Comparison of ENCODE assay signal across 21 cellular contexts in genomic region chr6:161080263-161080970, GRCh38.
A peak's percentile ranks its signal among the peaks of the same experiment; 100 is the strongest.
DNase-seq lines count a peak whose midpoint lies in the region; ATAC-seq and TF ChIP-seq lines count a peak whose summit lies in the region.
"Had no signal": no experiment of that assay in that cellular context is flagged by ENCODE, and none has a peak within 500 bp of the region (broad histone marks: within the 10 kb centered on the region; RNA-seq: fewer than 3 reads in every experiment).

No MANE protein-coding gene starts in this region.

- H3K4me1 Mint-ChIP-seq in activated CD8-positive, alpha-beta T cell treated with anti-CD3 and anti-CD28 coated beads for 36 hours (ENCODE audit: low read depth) = peaks cover 20% of the 10 kb centered on the region
- H3K4me1 Mint-ChIP-seq in activated CD8-positive, alpha-beta T cell treated with anti-CD3 and anti-CD28 coated beads, Interleukin-2, amount 10 ng/mL, durations not matched to agents 7 days and 5 days (ENCODE audit: low read depth) = peaks cover 5% of the 10 kb centered on the region
- no peaks in the 10 kb centered on the region for H3K4me1 Mint-ChIP-seq in CD4-positive, alpha-beta T cell (ENCODE audit: low read depth)
- H3K4me1 Mint-ChIP-seq in activated T-helper 1 cell treated with anti-CD3 and anti-CD28 coated beads, Interleukin-12 subunit alpha, Interleukin-12 subunit beta, Interleukin-2, Interleukin-4 antibody, amounts not matched to agents 30 ng/mL and 10 ng/mL and 1 ng/mL, durations not matched to agents 14 hours and 24 hours and 36 hours (ENCODE audit: low read depth) = peaks cover 4% of the 10 kb centered on the region
- peaks cover 0 to 7% of the 10 kb centered on the region in 2 donors for H3K4me1 Mint-ChIP-seq in effector memory CD8-positive, alpha-beta T cell (ENCODE audit: low read depth in 2 of 2)
- H3K4me1 Mint-ChIP-seq: H9, memory B cell had no signal

- CTCF ChIA-PET in activated CD8-positive, alpha-beta T cell treated with anti-CD3 and anti-CD28 coated beads for 36 hours (lab: Charles Lee) = interaction anchor here (0.9 to 1.5 kb wide), 4 partner anchors 65 to 291 kb away, joined by 3 to 5 read pairs (median 4); no protein-coding TSS in a partner anchor
- CTCF ChIA-PET in activated CD8-positive, alpha-beta T cell treated with anti-CD3 and anti-CD28 coated beads, Interleukin-2, amount 10 ng/mL, durations not matched to agents 7 days and 5 days (lab: Charles Lee) = no interaction called here
- CTCF ChIA-PET in CD4-positive, alpha-beta T cell (lab: Charles Lee) = no interaction called here

- no peak for ATAC-seq in activated CD8-positive, alpha-beta T cell treated with anti-CD3 and anti-CD28 coated beads for 36 hours
- ATAC-seq in activated CD8-positive, alpha-beta T cell treated with anti-CD3 and anti-CD28 coated beads, Interleukin-2, amount 10 ng/mL, durations not matched to agents 7 days and 5 days = no peak
- peak; percentile 39 for ATAC-seq in CD4-positive, alpha-beta T cell (ENCODE audit: poor library complexity)
- ATAC-seq in effector memory CD8-positive, alpha-beta T cell (replicated peaks) = peak; percentile 35
- ATAC-seq in HG03175 (IDR thresholded peaks at IDR 0.05; ENCODE audit: unreplicated experiment) = no peak
- no peak for ATAC-seq in HG03439 (IDR thresholded peaks at IDR 0.05; ENCODE audit: unreplicated experiment)
- ATAC-seq: A549; naive thymus-derived CD8-positive, alpha-beta T cell; Right ventricle myocardium inferior had no signal

- peak overlapping the region; percentile 71 for H3K27ac Mint-ChIP-seq in activated CD8-positive, alpha-beta T cell treated with anti-CD3 and anti-CD28 coated beads for 36 hours
- no peak overlapping the region for H3K27ac Mint-ChIP-seq in activated CD8-positive, alpha-beta T cell treated with anti-CD3 and anti-CD28 coated beads, Interleukin-2, amount 10 ng/mL, durations not matched to agents 7 days and 5 days
- no peak overlapping the region for H3K27ac Mint-ChIP-seq in CD4-positive, alpha-beta T cell
- H3K27ac Mint-ChIP-seq in activated T-helper 1 cell treated with anti-CD3 and anti-CD28 coated beads, Interleukin-12 subunit alpha, Interleukin-12 subunit beta, Interleukin-2, Interleukin-4 antibody, amounts not matched to agents 30 ng/mL and 10 ng/mL and 1 ng/mL, durations not matched to agents 14 hours and 24 hours and 36 hours = peak overlapping the region; percentile 73
- no peak overlapping the region for H3K27ac Mint-ChIP-seq in effector memory CD8-positive, alpha-beta T cell
- H3K27ac Mint-ChIP-seq: memory B cell had no signal

- no peak for TF ChIP-seq CTCF in activated CD8-positive, alpha-beta T cell treated with anti-CD3 and anti-CD28 coated beads for 36 hours (IDR thresholded peaks at IDR 0.05)
- no peak for TF ChIP-seq CTCF in CD4-positive, alpha-beta T cell (IDR thresholded peaks at IDR 0.05)

- intact Hi-C loops in activated CD8-positive, alpha-beta T cell treated with anti-CD3 and anti-CD28 coated beads for 36 hours (cut with micrococcal nuclease) = no loop called here
- intact Hi-C loops in CD4-positive, alpha-beta T cell (cut with DNase I, micrococcal nuclease) = loop anchor here in 1 of 2 experiments (5.0 kb wide), 1 partner anchor 83 kb away; no protein-coding TSS in a partner anchor
- intact Hi-C loops in activated T-helper 1 cell treated with anti-CD3 and anti-CD28 coated beads, Interleukin-12 subunit alpha, Interleukin-12 subunit beta, Interleukin-2, Interleukin-4 antibody, amounts not matched to agents 30 ng/mL and 10 ng/mL and 1 ng/mL, durations not matched to agents 14 hours and 24 hours and 36 hours (cut with micrococcal nuclease) = loop anchor here (2.0 to 10.0 kb wide), 3 partner anchors 52 to 194 kb away; partner anchors contain the start of genes AGPAT4 and MAP3K4

- DNase-seq in activated CD8-positive, alpha-beta T cell treated with anti-CD3 and anti-CD28 coated beads for 36 hours = no peak
- no peak for DNase-seq in activated CD8-positive, alpha-beta T cell treated with anti-CD3 and anti-CD28 coated beads, Interleukin-2, amount 10 ng/mL, durations not matched to agents 7 days and 5 days
- peak in 1 of 10 experiments; percentile 28 for DNase-seq in CD4-positive, alpha-beta T cell
- no peak for DNase-seq in activated T-helper 1 cell treated with anti-CD3 and anti-CD28 coated beads, Interleukin-12 subunit alpha, Interleukin-12 subunit beta, Interleukin-2, Interleukin-4 antibody, amounts not matched to agents 30 ng/mL and 10 ng/mL and 1 ng/mL, durations not matched to agents 14 hours and 24 hours and 36 hours (ENCODE audit: low spot score)
- DNase-seq in effector memory CD8-positive, alpha-beta T cell = no peak
- no peak for DNase-seq in Kasumi-1 (lab: John Stamatoyannopoulos, UW)
- DNase-seq: DMS153; foreskin melanocyte; GF-D8; H9; naive thymus-derived CD8-positive, alpha-beta T cell; NCI-H2171 treated with DMSO at 0.1 percent for 48 hours; NCI-H526 treated with DMSO at 0.1 percent for 48 hours had no signal

- H3K9me3 Mint-ChIP-seq in activated CD8-positive, alpha-beta T cell treated with anti-CD3 and anti-CD28 coated beads for 36 hours = no peaks in the 10 kb centered on the region
- H3K9me3 Mint-ChIP-seq in activated CD8-positive, alpha-beta T cell treated with anti-CD3 and anti-CD28 coated beads, Interleukin-2, amount 10 ng/mL, durations not matched to agents 7 days and 5 days (ENCODE audit: insufficient read depth) = no peaks in the 10 kb centered on the region
- H3K9me3 Mint-ChIP-seq in CD4-positive, alpha-beta T cell = no peaks in the 10 kb centered on the region
- no peaks in the 10 kb centered on the region for H3K9me3 Mint-ChIP-seq in activated T-helper 1 cell treated with anti-CD3 and anti-CD28 coated beads, Interleukin-12 subunit alpha, Interleukin-12 subunit beta, Interleukin-2, Interleukin-4 antibody, amounts not matched to agents 30 ng/mL and 10 ng/mL and 1 ng/mL, durations not matched to agents 14 hours and 24 hours and 36 hours
- H3K9me3 Mint-ChIP-seq in effector memory CD8-positive, alpha-beta T cell = no peaks in the 10 kb centered on the region
- H3K9me3 Mint-ChIP-seq: H9; IgD-negative memory B cell; memory B cell; naive thymus-derived CD8-positive, alpha-beta T cell had no signal

- POLR2A ChIA-PET in activated CD8-positive, alpha-beta T cell treated with anti-CD3 and anti-CD28 coated beads for 36 hours (lab: Charles Lee) = interaction anchor here (0.6 kb wide), 1 partner anchor 18 kb away, joined by 3 read pairs; no protein-coding TSS in a partner anchor
- POLR2A ChIA-PET in activated CD8-positive, alpha-beta T cell treated with anti-CD3 and anti-CD28 coated beads, Interleukin-2, amount 10 ng/mL, durations not matched to agents 7 days and 5 days (lab: Charles Lee) = no interaction called here
- POLR2A ChIA-PET in CD4-positive, alpha-beta T cell (lab: Charles Lee) = interaction anchor here (0.6 to 1.3 kb wide), 5 partner anchors 30 to 149 kb away, joined by 3 to 4 read pairs (median 3); no protein-coding TSS in a partner anchor

- H3K36me3 Mint-ChIP-seq in activated CD8-positive, alpha-beta T cell treated with anti-CD3 and anti-CD28 coated beads for 36 hours (ENCODE audit: low read depth) = peaks cover 11% of the 10 kb centered on the region
- peaks cover 10% of the 10 kb centered on the region for H3K36me3 Mint-ChIP-seq in activated CD8-positive, alpha-beta T cell treated with anti-CD3 and anti-CD28 coated beads, Interleukin-2, amount 10 ng/mL, durations not matched to agents 7 days and 5 days (ENCODE audit: low read depth)
- peaks cover 5% of the 10 kb centered on the region for H3K36me3 Mint-ChIP-seq in CD4-positive, alpha-beta T cell (ENCODE audit: low read depth)
- H3K36me3 Mint-ChIP-seq in activated T-helper 1 cell treated with anti-CD3 and anti-CD28 coated beads, Interleukin-12 subunit alpha, Interleukin-12 subunit beta, Interleukin-2, Interleukin-4 antibody, amounts not matched to agents 30 ng/mL and 10 ng/mL and 1 ng/mL, durations not matched to agents 14 hours and 24 hours and 36 hours (ENCODE audit: low read depth) = peaks cover 11% of the 10 kb centered on the region
- H3K36me3 Mint-ChIP-seq in effector memory CD8-positive, alpha-beta T cell (ENCODE audit: insufficient read depth) = peaks cover 11% of the 10 kb centered on the region

- H3K4me3 Mint-ChIP-seq in activated CD8-positive, alpha-beta T cell treated with anti-CD3 and anti-CD28 coated beads for 36 hours = no peak overlapping the region
- H3K4me3 Mint-ChIP-seq in activated CD8-positive, alpha-beta T cell treated with anti-CD3 and anti-CD28 coated beads, Interleukin-2, amount 10 ng/mL, durations not matched to agents 7 days and 5 days = no peak overlapping the region
- no peak overlapping the region for H3K4me3 Mint-ChIP-seq in CD4-positive, alpha-beta T cell
- peak overlapping the region; percentile 28 for H3K4me3 Mint-ChIP-seq in activated T-helper 1 cell treated with anti-CD3 and anti-CD28 coated beads, Interleukin-12 subunit alpha, Interleukin-12 subunit beta, Interleukin-2, Interleukin-4 antibody, amounts not matched to agents 30 ng/mL and 10 ng/mL and 1 ng/mL, durations not matched to agents 14 hours and 24 hours and 36 hours
- no peak overlapping the region for H3K4me3 Mint-ChIP-seq in effector memory CD8-positive, alpha-beta T cell
- H3K4me3 Mint-ChIP-seq: H9; IgD-negative memory B cell; memory B cell; naive thymus-derived CD8-positive, alpha-beta T cell had no signal

- H3K27me3 Mint-ChIP-seq in activated CD8-positive, alpha-beta T cell treated with anti-CD3 and anti-CD28 coated beads for 36 hours = no peaks in the 10 kb centered on the region
- no peaks in the 10 kb centered on the region for H3K27me3 Mint-ChIP-seq in activated CD8-positive, alpha-beta T cell treated with anti-CD3 and anti-CD28 coated beads, Interleukin-2, amount 10 ng/mL, durations not matched to agents 7 days and 5 days (ENCODE audit: low read depth)
- no peaks in the 10 kb centered on the region for H3K27me3 Mint-ChIP-seq in CD4-positive, alpha-beta T cell
- no peaks in the 10 kb centered on the region for H3K27me3 Mint-ChIP-seq in activated T-helper 1 cell treated with anti-CD3 and anti-CD28 coated beads, Interleukin-12 subunit alpha, Interleukin-12 subunit beta, Interleukin-2, Interleukin-4 antibody, amounts not matched to agents 30 ng/mL and 10 ng/mL and 1 ng/mL, durations not matched to agents 14 hours and 24 hours and 36 hours (ENCODE audit: insufficient read depth)
- no peaks in the 10 kb centered on the region for H3K27me3 Mint-ChIP-seq in effector memory CD8-positive, alpha-beta T cell
- H3K27me3 Mint-ChIP-seq: IgD-negative memory B cell; memory B cell; naive thymus-derived CD8-positive, alpha-beta T cell had no signal

- peak overlapping the region; percentile 19 for H3K27ac ChIP-seq in CD4-positive, alpha-beta T cell (ENCODE audit: low read depth, low read length)
- H3K27ac ChIP-seq: A549, C4-2B had no signal

- no peaks in the 10 kb centered on the region for H3K9me3 ChIP-seq in CD4-positive, alpha-beta T cell (ENCODE audit: control insufficient read depth, low read length)
- H3K9me3 ChIP-seq: A549, uterus had no signal

- H3K27me3 ChIP-seq in CD4-positive, alpha-beta T cell (ENCODE audit: control insufficient read depth, insufficient read depth, low read length) = no peaks in the 10 kb centered on the region
- H3K27me3 ChIP-seq: uterus had no signal

Comparison
In these comparisons a context has a peak if more than half of its experiments do, and no peak if none do; other contexts are left out.
1. H3K27ac Mint-ChIP-seq: peak in activated CD8-positive, alpha-beta T cell treated with anti-CD3 and anti-CD28 coated beads for 36 hours (single experiment) and activated T-helper 1 cell treated with anti-CD3 and anti-CD28 coated beads, Interleukin-12 subunit alpha, Interleukin-12 subunit beta, Interleukin-2, Interleukin-4 antibody, amounts not matched to agents 30 ng/mL and 10 ng/mL and 1 ng/mL, durations not matched to agents 14 hours and 24 hours and 36 hours (single experiment); none in activated CD8-positive, alpha-beta T cell treated with anti-CD3 and anti-CD28 coated beads, Interleukin-2, amount 10 ng/mL, durations not matched to agents 7 days and 5 days (single experiment), CD4-positive, alpha-beta T cell (single experiment) and effector memory CD8-positive, alpha-beta T cell (0 of 2).
2. ATAC-seq: peak in CD4-positive, alpha-beta T cell (single experiment) and effector memory CD8-positive, alpha-beta T cell (single experiment); none in activated CD8-positive, alpha-beta T cell treated with anti-CD3 and anti-CD28 coated beads for 36 hours (single experiment), activated CD8-positive, alpha-beta T cell treated with anti-CD3 and anti-CD28 coated beads, Interleukin-2, amount 10 ng/mL, durations not matched to agents 7 days and 5 days (single experiment), HG03175 (single experiment) and HG03439 (single experiment).